1 cellular context compared by ENCODE assay signal in genomic region chr17:50274142-50274944, GRCh38.
TF ChIP-seq lines count a peak whose summit lies in the region.

Gene TMEM92, plus strand, starts transcription at chr17:50274466. Its CDS starts 36 bp downstream, at chr17:50274502.

TF ChIP-seq in HepG2, 621 proteins besides CTCF, POLR2A, EP300 and RAD21 (continued from another document):
- TF ChIP-seq NFAT5 (CRISPR knock-in tag; IDR thresholded peaks at IDR 0.05) (no peak), MXI1 (IDR thresholded peaks at IDR 0.05; ENCODE audit: borderline replicate concordance, low read depth, low read length) (no peak), ZNF337 (CRISPR knock-in tag; IDR thresholded peaks at IDR 0.05; ENCODE audit: borderline replicate concordance, low read depth) (no peak), HNF1B (CRISPR knock-in tag; IDR thresholded peaks at IDR 0.05) (no peak), HDAC6 (IDR thresholded peaks at IDR 0.05; ENCODE audit: low read depth, low read length) (no peak), ZBTB38 (CRISPR knock-in tag; IDR thresholded peaks at IDR 0.05) (no peak), XBP1 (CRISPR knock-in tag; IDR thresholded peaks at IDR 0.05) (no peak), YY1 (IDR thresholded peaks at IDR 0.05; ENCODE audit: insufficient read depth, insufficient replicate concordance, low read depth, low read length) (no peak), HOXA5 (CRISPR knock-in tag; IDR thresholded peaks at IDR 0.05) (no peak), ZNF704 (CRISPR knock-in tag; IDR thresholded peaks at IDR 0.05; ENCODE audit: borderline replicate concordance) (no peak), IKZF4 (CRISPR knock-in tag; IDR thresholded peaks at IDR 0.05; ENCODE audit: borderline replicate concordance, low read depth, not compliant biosample characterization) (no peak)
